ENCODE assay signal across 2 cellular contexts in the genomic region with DNA sequence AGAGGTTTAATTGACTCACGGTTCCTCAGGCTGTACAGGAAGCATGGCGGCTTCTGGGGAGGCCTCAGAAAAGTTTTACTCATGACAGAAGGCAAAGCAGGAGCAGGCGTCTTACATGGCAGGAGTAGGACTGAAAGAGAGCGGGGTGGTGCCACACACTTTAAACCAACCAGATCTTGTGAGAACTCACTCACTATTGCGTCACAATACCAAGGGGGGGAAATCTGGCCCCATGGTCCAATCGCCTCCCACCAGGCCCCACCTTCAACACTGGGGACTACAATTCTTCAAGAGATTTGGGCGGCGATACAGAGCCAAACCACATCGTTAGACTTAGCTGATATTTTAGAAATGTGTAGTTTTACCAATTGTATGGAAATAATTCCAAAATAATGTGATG.
TF ChIP-seq lines count a peak whose summit lies in the region.

No MANE protein-coding gene starts in this region.

TF ChIP-seq in HepG2, 621 proteins besides CTCF, POLR2A, EP300 and RAD21:
- TF ChIP-seq CEBPB (IDR thresholded peaks at IDR 0.05; ENCODE audit: borderline replicate concordance, low read depth, low read length) (peak; percentile 74), GLI4 (CRISPR knock-in tag; IDR thresholded peaks at IDR 0.05; ENCODE audit: borderline replicate concordance) (no peak), ZSCAN30 (CRISPR knock-in tag; IDR thresholded peaks at IDR 0.05) (no peak), NFATC3 (CRISPR knock-in tag; IDR thresholded peaks at IDR 0.05) (no peak)

TF ChIP-seq in H1, 55 proteins besides CTCF, POLR2A, EP300 and RAD21:
- peak; percentile 63 for TF ChIP-seq CEBPB (IDR thresholded peaks at IDR 0.05; ENCODE audit: low read depth, low read length)
- no peak for TF ChIP-seq ATF3 (IDR thresholded peaks at IDR 0.05; ENCODE audit: insufficient read depth, low read depth, low read length)
